ENCODE assay signal across 9 cellular contexts in genomic region chr20:32893878-32894483, GRCh38. TPM values are rescaled to one million over a fixed set of nuclear protein-coding genes. Genes with fewer than 3 reads are reported as not detected.
DNase-seq lines count a peak whose midpoint lies in the region; ATAC-seq and TF ChIP-seq lines count a peak whose summit lies in the region.
"Had no signal": no experiment of that assay in that cellular context is flagged by ENCODE, and none has a peak within 500 bp of the region (broad histone marks: within the 10 kb centered on the region; RNA-seq: fewer than 3 reads in every experiment).

No MANE protein-coding gene starts in this region.

- in situ Hi-C loops in KBM-7 (cut with MboI; ENCODE audit: low pct_unique_long_range_greater_than_20kb, low sequenced_read_pairs): no loop called here

- no peaks in the 10 kb centered on the region for H3K9me3 Mint-ChIP-seq in progenitor cell of endocrine pancreas (ENCODE audit: low read depth)

- no peaks in the 10 kb centered on the region for H3K4me1 ChIP-seq in colonic mucosa

- no peak overlapping the region for H3K9ac ChIP-seq in colonic mucosa (ENCODE audit: low read depth in 2 of 2, low read length in 2 of 2)

- DNase-seq in activated CD4-positive, alpha-beta T cell treated with anti-CD3 and anti-CD28 coated beads for 48 hours: peak; percentile 33
- no peak for DNase-seq in activated CD4-positive, alpha-beta T cell treated with anti-CD3 and anti-CD28 coated beads for 4 hours
- DNase-seq in KBM-7 (peak; percentile 45), colonic mucosa (no peak), progenitor cell of endocrine pancreas (ENCODE audit: low spot score, unreplicated experiment) (no peak)
- DNase-seq: NCI-H1694 had no signal

- peak; percentile 27 for TF ChIP-seq CTCF in colonic mucosa (IDR thresholded peaks at IDR 0.05)
- peak; percentile 44 for TF ChIP-seq CTCF in progenitor cell of endocrine pancreas (IDR thresholded peaks at IDR 0.05; ENCODE audit: unreplicated experiment)

- intact Hi-C loops in colonic mucosa (cut with DNase I): loop anchor here (10.0 kb wide), 1 partner anchor 99 kb away; no protein-coding TSS in a partner anchor

- no peaks in the 10 kb centered on the region for H3K4me1 Mint-ChIP-seq in progenitor cell of endocrine pancreas (ENCODE audit: low read depth)

- no peak for ATAC-seq in GM18867 (IDR thresholded peaks at IDR 0.05; ENCODE audit: unreplicated experiment)
- no peak for ATAC-seq in GM18511 (IDR thresholded peaks at IDR 0.05; ENCODE audit: unreplicated experiment)
- ATAC-seq in GM21825 (IDR thresholded peaks at IDR 0.05; ENCODE audit: unreplicated experiment): no peak

- no peak overlapping the region for H3K27ac ChIP-seq in colonic mucosa

- H3K27me3 Mint-ChIP-seq in progenitor cell of endocrine pancreas: no peaks in the 10 kb centered on the region

- H3K27me3 ChIP-seq in colonic mucosa: no peaks in the 10 kb centered on the region

- no peak overlapping the region for H3K4me3 ChIP-seq in colonic mucosa

- no peak overlapping the region for H3K4me3 Mint-ChIP-seq in progenitor cell of endocrine pancreas (ENCODE audit: low read depth)

- no peaks in the 10 kb centered on the region for H3K36me3 ChIP-seq in colonic mucosa

- H3K9me3 ChIP-seq in colonic mucosa: no peaks in the 10 kb centered on the region

- H3K36me3 Mint-ChIP-seq in progenitor cell of endocrine pancreas (ENCODE audit: insufficient read depth): no peaks in the 10 kb centered on the region

- no peak overlapping the region for H3K27ac Mint-ChIP-seq in progenitor cell of endocrine pancreas

RNA-seq across cellular contexts. Expression of gene EFCAB8, which starts 35.3 kb away (rescaled TPM):
- total RNA-seq in colonic mucosa: under 1 TPM; 0.11 to 0.72 TPM
- 0.29 and 0.91 TPM in 2 replicates for total RNA-seq in progenitor cell of endocrine pancreas

Comparison
In these comparisons a context has a peak if more than half of its experiments do, and no peak if none do; other contexts are left out.
1. DNase-seq: peak in activated CD4-positive, alpha-beta T cell treated with anti-CD3 and anti-CD28 coated beads for 48 hours (single experiment) and KBM-7 (single experiment); none in activated CD4-positive, alpha-beta T cell treated with anti-CD3 and anti-CD28 coated beads for 4 hours (0 of 2), colonic mucosa (single experiment) and progenitor cell of endocrine pancreas (single experiment).